Comparison of ENCODE assay signal across 19 cellular contexts in genomic region chr1:6126028-6126427, GRCh38. TPM values are rescaled to one million over a fixed set of nuclear protein-coding genes. Genes with fewer than 3 reads are reported as not detected.
"Had no signal": no experiment of that assay in that cellular context is flagged by ENCODE, and none has a peak within 500 bp of the region (broad histone marks: within the 10 kb centered on the region; RNA-seq: fewer than 3 reads in every experiment).

No MANE protein-coding gene starts in this region.

- H3K4me1 Mint-ChIP-seq: mesothelial cell of epicardium had no signal

- ATAC-seq: activated naive CD8-positive, alpha-beta T cell treated with anti-CD3 and anti-CD28 coated beads, Interleukin-2, amount 50 U/mL, for 24 hours; activated T-cell treated with anti-CD3 and anti-CD28 coated beads, Interleukin-2, amount 50 U/mL, for 4 hours; body of pancreas; left colon; naive thymus-derived CD8-positive, alpha-beta T cell had no signal

- H3K9me3 Mint-ChIP-seq: activated naive CD4-positive, alpha-beta T cell treated with anti-CD3 and anti-CD28 coated beads for 36 hours; activated naive CD8-positive, alpha-beta T cell treated with anti-CD3 and anti-CD28 coated beads, Interleukin-2, amount 50 U/mL, for 24 hours; activated T-cell treated with anti-CD3 and anti-CD28 coated beads, Interleukin-2, amount 50 U/mL, for 4 hours; dendritic cell treated with granulocyte-macrophage colony-stimulating factor and Interleukin-4, amounts not matched to agents 40 ng/mL and 50 ng/mL, for 4 days; mesothelial cell of epicardium; naive thymus-derived CD8-positive, alpha-beta T cell; type B pancreatic cell had no signal

- H3K27ac Mint-ChIP-seq: activated naive CD4-positive, alpha-beta T cell treated with anti-CD3 and anti-CD28 coated beads for 36 hours; activated naive CD8-positive, alpha-beta T cell treated with anti-CD3 and anti-CD28 coated beads, Interleukin-2, amount 50 U/mL, for 24 hours; mesothelial cell of epicardium; type B pancreatic cell had no signal

- H3K4me3 Mint-ChIP-seq: activated naive CD4-positive, alpha-beta T cell treated with anti-CD3 and anti-CD28 coated beads for 36 hours; activated naive CD8-positive, alpha-beta T cell treated with anti-CD3 and anti-CD28 coated beads, Interleukin-2, amount 50 U/mL, for 24 hours; activated T-cell treated with anti-CD3 and anti-CD28 coated beads, Interleukin-2, amount 50 U/mL, for 4 hours; dendritic cell treated with granulocyte-macrophage colony-stimulating factor and Interleukin-4, amounts not matched to agents 40 ng/mL and 50 ng/mL, for 4 days; mesothelial cell of epicardium; type B pancreatic cell had no signal

- DNase-seq: activated CD4-positive, alpha-beta T cell treated with anti-CD3 and anti-CD28 coated beads, Interleukin-2, amount 50 U/mL, for 4 hours; activated CD8-positive, alpha-beta memory T cell treated with anti-CD3 and anti-CD28 coated beads, Interleukin-2, amount 50 U/mL, for 48 hours; activated effector memory CD4-positive, alpha-beta T cell treated with Interleukin-2 at 50 U/mL for 16 hours; activated naive CD4-positive, alpha-beta T cell treated with anti-CD3 and anti-CD28 coated beads for 36 hours; activated naive CD8-positive, alpha-beta T cell treated with anti-CD3 and anti-CD28 coated beads, Interleukin-2, amount 50 U/mL, for 24 hours; activated T-cell treated with anti-CD3 and anti-CD28 coated beads, Interleukin-2, amount 50 U/mL, for 4 hours; effector CD8-positive, alpha-beta T cell; erythroblast; foreskin fibroblast; hippocampal formation; left colon; naive thymus-derived CD8-positive, alpha-beta T cell; stimulated activated CD4-positive, alpha-beta T cell treated with anti-CD3 and anti-CD28 coated beads, Interleukin-1b, Interleukin-23, amount 100 ng/mL, for 48 hours; T-helper 1 cell had no signal

- H3K36me3 Mint-ChIP-seq: mesothelial cell of epicardium; naive thymus-derived CD8-positive, alpha-beta T cell; type B pancreatic cell had no signal

RNA-seq across cellular contexts. Expression of gene CHD5, which starts 54.1 kb away (rescaled TPM):
- total RNA-seq: skeletal muscle tissue had no signal
